ENCODE assay signal across 14 cellular contexts in the genomic region with DNA sequence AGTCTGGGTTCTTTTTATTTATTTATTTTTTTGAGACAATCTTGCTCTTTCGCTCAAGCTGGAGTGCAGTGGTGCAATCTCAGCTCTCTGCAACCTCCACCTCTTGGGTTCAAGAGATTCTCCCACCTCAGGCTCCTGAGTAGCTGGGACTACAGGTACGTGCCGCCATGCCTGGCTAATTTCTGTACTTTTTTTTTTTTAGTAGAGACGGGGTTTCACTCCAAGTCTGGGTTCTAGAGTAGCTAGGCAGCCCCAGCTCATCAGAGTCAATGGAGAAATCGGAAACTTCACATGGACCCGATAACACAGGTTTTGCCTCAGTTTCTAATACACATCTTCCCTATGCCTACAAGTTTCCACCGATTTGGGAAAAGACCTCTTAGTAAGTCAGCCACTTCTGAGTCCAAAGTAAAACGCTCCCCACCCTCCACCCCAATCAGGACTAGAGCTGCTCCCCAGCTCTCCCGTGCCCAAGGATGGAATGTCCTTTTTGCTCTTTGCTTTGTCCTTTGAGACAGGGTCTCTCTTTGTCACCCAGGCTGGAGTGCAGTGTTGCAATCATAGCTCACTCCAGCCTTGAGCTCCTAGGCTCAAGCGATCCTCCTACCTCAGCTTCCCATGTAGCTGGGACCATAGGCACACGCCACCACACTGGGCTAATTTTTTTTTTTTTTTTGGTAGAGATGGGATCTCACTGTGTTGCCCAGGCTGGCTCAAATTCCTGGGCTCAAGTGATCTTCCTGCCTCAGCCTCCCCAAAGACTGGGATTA. TPM values are rescaled to one million over a fixed set of nuclear protein-coding genes. Genes with fewer than 3 reads are reported as not detected.
DNase-seq lines count a peak whose midpoint lies in the region; ATAC-seq, FAIRE-seq and TF ChIP-seq lines count a peak whose summit lies in the region.
"Had no signal": no experiment of that assay in that cellular context is flagged by ENCODE, and none has a peak within 500 bp of the region (broad histone marks: within the 10 kb centered on the region; RNA-seq: fewer than 3 reads in every experiment).

No MANE protein-coding gene starts in this region.

- peak overlapping the region; percentile 100 for H3K27ac Mint-ChIP-seq in osteocyte (ENCODE audit: unreplicated experiment)

- peaks cover 84% of the 10 kb centered on the region for H3K4me1 Mint-ChIP-seq in osteocyte (ENCODE audit: unreplicated experiment)

- peak overlapping the region; percentile 88 for H3K4me2 ChIP-seq in A549
- H3K4me2 ChIP-seq in PC-9, result peak overlapping the region; percentile 92

- H3F3A ChIP-seq in PC-9 (ENCODE audit: insufficient read depth, low read depth), result peaks cover 96% of the 10 kb centered on the region

- H3K9me3 Mint-ChIP-seq in osteocyte (ENCODE audit: unreplicated experiment), result no peaks in the 10 kb centered on the region
- H3K9me3 Mint-ChIP-seq: activated T-cell treated with anti-CD3 and anti-CD28 coated beads, Interleukin-2, amount 50 U/mL, for 24 hours had no signal

- no peak for ATAC-seq in A549
- ATAC-seq in HG03159 (IDR thresholded peaks at IDR 0.05; ENCODE audit: unreplicated experiment), result no peak
- no peak for ATAC-seq in GM18873 (IDR thresholded peaks at IDR 0.05; ENCODE audit: low FRiP score, unreplicated experiment)
- ATAC-seq: PC-3 had no signal

- no peak for TF ChIP-seq CTCF in A549 (IDR thresholded peaks at IDR 0.05)
- TF ChIP-seq CTCF in PC-9 (conservative IDR thresholded peaks at IDR 0.05), result no peak
- TF ChIP-seq CTCF in fibroblast of pulmonary artery (IDR thresholded peaks at IDR 0.05; ENCODE audit: low read length, missing control alignments), result no peak
- no peak for TF ChIP-seq CTCF in osteocyte (IDR thresholded peaks at IDR 0.05)

- POLR2A ChIA-PET in A549 (lab: Yijun Ruan, JAX), result interaction anchor here (1.0 to 2.0 kb wide), 7 partner anchors 11 to 233 kb away, joined by 3 to 16 read pairs (median 5); a partner anchor contains a TSS
- POLR2A ChIA-PET in PC-9 (lab: Charles Lee; ENCODE audit: unreplicated experiment), result interaction anchor here (0.9 to 1.6 kb wide), 2 partner anchors 23 to 38 kb away, joined by 16 to 17 read pairs; a partner anchor contains a TSS

- H3K27me3 Mint-ChIP-seq in osteocyte (ENCODE audit: unreplicated experiment), result no peaks in the 10 kb centered on the region

- H3K4me1 ChIP-seq in A549 (peaks cover 79% of the 10 kb centered on the region), PC-9 (replicated peaks; ENCODE audit: insufficient read depth) (peaks cover 92% of the 10 kb centered on the region)

- no peak overlapping the region for H2AFZ ChIP-seq in PC-9

- no peak for TF ChIP-seq POLR2A in A549 (IDR thresholded peaks at IDR 0.05; ENCODE audit: low read length)

- 95% methylated on average over 11 of the region's 11 CpGs for WGBS in A549 (ENCODE audit: missing lambda C conversion rate)

- no peaks in the 10 kb centered on the region for H4K20me1 ChIP-seq in PC-9 (ENCODE audit: insufficient read depth)

- CTCF ChIA-PET in A549 (lab: Yijun Ruan, JAX) (interaction anchor here (0.5 to 32.8 kb wide), 13 partner anchors 13 to 490 kb away, joined by 3 to 600 read pairs (median 4); a partner anchor contains a TSS), PC-9 (lab: Charles Lee) (interaction anchor here (0.7 to 1.3 kb wide), 2 partner anchors 21 to 38 kb away, joined by 3 to 4 read pairs; no protein-coding TSS in a partner anchor)

- H3K36me3 Mint-ChIP-seq in osteocyte (ENCODE audit: unreplicated experiment), result peaks cover 5% of the 10 kb centered on the region

- TF ChIP-seq EP300 in A549 (IDR thresholded peaks at IDR 0.05), result no peak

- H3K79me2 ChIP-seq in PC-9 (ENCODE audit: low read depth), result peaks cover 15% of the 10 kb centered on the region; the same call in 1 of the 2 replicates

- intact Hi-C loops in PC-9 (cut with micrococcal nuclease; ENCODE audit: unreplicated experiment), result loop anchor here (1.0 kb wide), 1 partner anchor 23 kb away; no protein-coding TSS in a partner anchor

- H3K4me3 ChIP-seq in A549 (no peak overlapping the region), PC-9 (peak overlapping the region; percentile 50; the same call in 1 of the 2 replicates), fibroblast of pulmonary artery (replicated peaks; ENCODE audit: low read depth, low read length) (peak overlapping the region; percentile 36)

- no peak overlapping the region for H3K4me3 Mint-ChIP-seq in osteocyte (ENCODE audit: unreplicated experiment)

- no peaks in the 10 kb centered on the region for H3K27me3 ChIP-seq in PC-9 (ENCODE audit: insufficient read depth, low read depth)

- H3K27ac ChIP-seq in A549 (peak overlapping the region; percentile 94 to 95), PC-9 (peak overlapping the region; percentile 99)

- H3K9me3 ChIP-seq in A549 (no peaks in the 10 kb centered on the region; the same call in 2 of the 3 replicates), PC-9 (ENCODE audit: insufficient read depth, low read depth) (no peaks in the 10 kb centered on the region)

- DNase-seq in A549 (ENCODE audit: low read depth in 1 of 2, low spot score in 1 of 2) (no peak), PC-9 (no peak), fibroblast of pulmonary artery (ENCODE audit: low read depth) (no peak), osteocyte (ENCODE audit: extremely low spot score, unreplicated experiment) (no peak)
- no peak for DNase-seq in stimulated activated CD4-positive, alpha-beta T cell treated with anti-CD3 and anti-CD28 coated beads, Interleukin-2, amount 100 ng/mL, for 48 hours
- DNase-seq in stimulated activated CD4-positive, alpha-beta T cell treated with anti-CD3 and anti-CD28 coated beads, Interleukin-4, amount 100 ng/mL, for 1 hour, result no peak
- DNase-seq: activated T-cell treated with anti-CD3 and anti-CD28 coated beads, Interleukin-2, amount 50 U/mL, for 24 hours; AML-193; KG1; PC-3 had no signal

- H3K36me3 ChIP-seq in PC-9 (ENCODE audit: low read depth), result no peaks in the 10 kb centered on the region

- no peak for TF ChIP-seq RAD21 in A549 (conservative IDR thresholded peaks at IDR 0.05 in 1 of 2, IDR thresholded peaks at IDR 0.05 in 1 of 2)

- no peaks in the 10 kb centered on the region for H3K9me2 ChIP-seq in PC-9 (ENCODE audit: insufficient read depth)

- no peak for FAIRE-seq in A549 (lab: Jason Lieb, UNC)
- FAIRE-seq: G401.6, TTC549 had no signal

- BruUV-seq in PC-9 (replicated peaks; lab: Mats Ljungman, UMichigan), result TSS peak; percentile 5

TF ChIP-seq in A549, 52 proteins besides CTCF, POLR2A, EP300 and RAD21:
- TF ChIP-seq, protein P1, sequence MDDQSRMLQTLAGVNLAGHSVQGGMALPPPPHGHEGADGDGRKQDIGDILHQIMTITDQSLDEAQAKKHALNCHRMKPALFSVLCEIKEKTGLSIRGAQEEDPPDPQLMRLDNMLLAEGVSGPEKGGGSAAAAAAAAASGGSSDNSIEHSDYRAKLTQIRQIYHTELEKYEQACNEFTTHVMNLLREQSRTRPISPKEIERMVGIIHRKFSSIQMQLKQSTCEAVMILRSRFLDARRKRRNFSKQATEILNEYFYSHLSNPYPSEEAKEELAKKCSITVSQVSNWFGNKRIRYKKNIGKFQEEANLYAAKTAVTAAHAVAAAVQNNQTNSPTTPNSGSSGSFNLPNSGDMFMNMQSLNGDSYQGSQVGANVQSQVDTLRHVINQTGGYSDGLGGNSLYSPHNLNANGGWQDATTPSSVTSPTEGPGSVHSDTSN (IDR thresholded peaks at IDR 0.05), result no peak
- 0 out of 2 replicates have a peak, but pooled peaks have one; percentile 5 for TF ChIP-seq RARB (CRISPR knock-in tag; IDR thresholded peaks at IDR 0.05)
- TF ChIP-seq JUNB (IDR thresholded peaks at IDR 0.05), result no peak
TF ChIP-seq in A549: peak in this region for 1.

RNA-seq across cellular contexts. Expression of a gene that starts 3.8 kb away (rescaled TPM):
- polyA plus RNA-seq in A549 (2011; rRNA removed) (300 and 355 TPM in 2 replicates), A549 (2017; fragmentation: RNase III; extraction: RNeasy Plus Mini Kit Qiagen cat#74134 plus additional on column Dnase treatment) (286 to 399 TPM (median 346 TPM) in 3 replicates)
- 315 and 419 TPM in 2 replicates for polyA plus RNA-seq in A549 (2012; cell fraction: cytosol; rRNA removed)
- polyA plus RNA-seq in A549 (2012; cell fraction: nucleus; rRNA removed), result 684 and 700 TPM in 2 replicates
- polyA minus RNA-seq in A549 (2011; rRNA and poly(A)+ RNA removed), result 377 and 382 TPM in 2 replicates
- total RNA-seq in PC-9 (2021) (36.2 and 45.8 TPM in 2 replicates), osteocyte (266 and 328 TPM in 2 replicates)

RNA-seq across cellular contexts. Expression of a gene that starts 31.2 kb away (rescaled TPM):
- polyA plus RNA-seq in A549 (2011; rRNA removed) (107 and 128 TPM in 2 replicates), A549 (2017; fragmentation: RNase III; extraction: RNeasy Plus Mini Kit Qiagen cat#74134 plus additional on column Dnase treatment) (181 to 187 TPM (median 182 TPM) in 3 replicates)
- 163 and 166 TPM in 2 replicates for polyA plus RNA-seq in A549 (2012; cell fraction: cytosol; rRNA removed)
- 79.8 and 104 TPM in 2 replicates for polyA plus RNA-seq in A549 (2012; cell fraction: nucleus; rRNA removed)
- polyA minus RNA-seq in A549 (2011; rRNA and poly(A)+ RNA removed), result 48.5 and 54.1 TPM in 2 replicates
- total RNA-seq in PC-9 (2021) (227 and 308 TPM in 2 replicates), osteocyte (52.9 and 57.9 TPM in 2 replicates)

RNA-seq across cellular contexts. Expression of a gene that starts 37.8 kb away (rescaled TPM):
- polyA plus RNA-seq in A549 (2011; rRNA removed) (3.9 and 5.2 TPM in 2 replicates), A549 (2017; fragmentation: RNase III; extraction: RNeasy Plus Mini Kit Qiagen cat#74134 plus additional on column Dnase treatment) (15.6 to 17.8 TPM (median 16.5 TPM) in 3 replicates)
- 3.2 and 4.2 TPM in 2 replicates for polyA plus RNA-seq in A549 (2012; cell fraction: cytosol; rRNA removed)
- 8.2 and 9.8 TPM in 2 replicates for polyA plus RNA-seq in A549 (2012; cell fraction: nucleus; rRNA removed)
- polyA minus RNA-seq in A549 (2011; rRNA and poly(A)+ RNA removed), result 8.1 and 14.2 TPM in 2 replicates
- total RNA-seq in PC-9 (2021) (72.3 and 81.6 TPM in 2 replicates), osteocyte (36.5 and 42.2 TPM in 2 replicates)

RNA-seq across cellular contexts. Expression of a gene that starts 42.3 kb away (rescaled TPM):
- 0.16 and 0.21 TPM in 2 replicates for polyA plus RNA-seq in A549 (2011; rRNA removed)
- polyA plus RNA-seq in A549 (2012; cell fraction: cytosol; rRNA removed), result 0.42 and 0.73 TPM in 2 replicates
- 0.97 and 1.7 TPM in 2 replicates for polyA plus RNA-seq in A549 (2012; cell fraction: nucleus; rRNA removed)
- 1.4 to 2.7 TPM (median 2.0 TPM) in 3 replicates for polyA plus RNA-seq in A549 (2017; fragmentation: RNase III; extraction: RNeasy Plus Mini Kit Qiagen cat#74134 plus additional on column Dnase treatment)
- 0.17 TPM in 1 of 2 replicates, not detected in the other for polyA minus RNA-seq in A549 (2011; rRNA and poly(A)+ RNA removed)
- 2.1 and 2.3 TPM in 2 replicates for total RNA-seq in PC-9 (2021)
- 0.16 and 0.24 TPM in 2 replicates for total RNA-seq in osteocyte

RNA-seq across cellular contexts. Expression of a gene that starts 57.0 kb away (rescaled TPM):
- polyA plus RNA-seq in A549 (2011; rRNA removed) (0.03 and 0.05 TPM in 2 replicates), A549 (2017; fragmentation: RNase III; extraction: RNeasy Plus Mini Kit Qiagen cat#74134 plus additional on column Dnase treatment) (0.07 to 0.12 TPM in 2 of 3 replicates, not detected in the other)
- 0.03 and 0.04 TPM in 2 replicates for polyA plus RNA-seq in A549 (2012; cell fraction: cytosol; rRNA removed)
- 0.09 and 0.18 TPM in 2 replicates for polyA plus RNA-seq in A549 (2012; cell fraction: nucleus; rRNA removed)
- polyA minus RNA-seq in A549 (2011; rRNA and poly(A)+ RNA removed), result not detected in 2 replicates
- total RNA-seq in PC-9 (2021) (not detected in 2 replicates), osteocyte (0.16 TPM in 1 of 2 replicates, not detected in the other)
